15 cellular contexts compared by ENCODE assay signal in the genomic region with DNA sequence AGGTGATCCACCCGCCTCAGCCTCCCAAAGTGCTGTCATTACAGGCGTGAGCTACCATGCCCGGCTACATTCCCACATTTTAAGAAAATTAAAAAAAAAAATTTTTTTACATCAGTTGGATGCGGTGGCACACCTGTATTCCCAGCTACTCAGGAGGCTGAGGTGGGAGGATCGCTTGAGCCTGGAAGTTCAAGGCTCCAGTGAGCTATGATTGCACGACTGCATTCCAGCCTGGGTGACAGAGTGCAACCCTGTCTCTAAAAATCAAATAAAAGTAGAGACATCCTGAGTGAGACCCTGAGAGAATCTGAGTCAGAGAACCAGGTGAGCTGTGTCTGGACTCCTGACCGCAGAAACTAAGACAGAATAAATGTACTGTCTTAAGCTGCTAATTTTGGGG. TPM values are rescaled to one million over a fixed set of nuclear protein-coding genes. Genes with fewer than 3 reads are reported as not detected.
"Had no signal": no experiment of that assay in that cellular context is flagged by ENCODE, and none has a peak within 500 bp of the region (broad histone marks: within the 10 kb centered on the region; RNA-seq: fewer than 3 reads in every experiment).

No MANE protein-coding gene starts in this region.

- H3K4me3 ChIP-seq: lower lobe of right lung, mucosa of descending colon, sigmoid colon, smooth muscle cell, testis, vagina had no signal

- H3K27ac ChIP-seq: lower lobe of right lung, sigmoid colon, testis, vagina had no signal

- DNase-seq: activated gamma-delta T cell; dermis blood vessel endothelial cell; foreskin melanocyte; immature natural killer cell; mesendoderm; stimulated activated naive B cell treated with anti-CD40 and anti-IgM and Interleukin-4, amounts not matched to agents 10 μg/mL and 1 μg/mL and 100 μg/mL, for 72 hours had no signal

- H3K4me1 ChIP-seq: testis had no signal

- H3K36me3 Mint-ChIP-seq: activated naive CD4-positive, alpha-beta T cell treated with anti-CD3 and anti-CD28 coated beads, Interleukin-2, amount 50 U/mL, for 72 hours; immature natural killer cell; stimulated activated naive B cell treated with anti-CD40 and anti-IgM and Interleukin-4, amounts not matched to agents 10 μg/mL and 1 μg/mL and 100 μg/mL, for 72 hours had no signal

- H3K9me3 Mint-ChIP-seq: activated naive CD4-positive, alpha-beta T cell treated with anti-CD3 and anti-CD28 coated beads, Interleukin-2, amount 50 U/mL, for 72 hours; activated T-cell treated with anti-CD3 and anti-CD28 coated beads, Interleukin-2, amount 50 U/mL, for 72 hours; immature natural killer cell; stimulated activated naive B cell treated with anti-CD40 and anti-IgM and Interleukin-4, amounts not matched to agents 10 μg/mL and 1 μg/mL and 100 μg/mL, for 72 hours had no signal

- H3K36me3 ChIP-seq: lower lobe of right lung, sigmoid colon, vagina had no signal

- H3K27ac Mint-ChIP-seq: stimulated activated naive B cell treated with anti-CD40 and anti-IgM and Interleukin-4, amounts not matched to agents 10 μg/mL and 1 μg/mL and 100 μg/mL, for 72 hours had no signal

- H3K27me3 ChIP-seq: sigmoid colon, testis, vagina had no signal

- H3K4me3 Mint-ChIP-seq: stimulated activated naive B cell treated with anti-CD40 and anti-IgM and Interleukin-4, amounts not matched to agents 10 μg/mL and 1 μg/mL and 100 μg/mL, for 72 hours had no signal

- H3K9me3 ChIP-seq: lower lobe of right lung, mucosa of descending colon, sigmoid colon, testis, vagina had no signal

RNA-seq across cellular contexts. Expression of gene TMEM217, which starts 49.2 kb away (rescaled TPM):
- total RNA-seq: left lobe of liver, vagina had no signal
